Comparison of ENCODE assay signal across 1 cellular context in the genomic region with DNA sequence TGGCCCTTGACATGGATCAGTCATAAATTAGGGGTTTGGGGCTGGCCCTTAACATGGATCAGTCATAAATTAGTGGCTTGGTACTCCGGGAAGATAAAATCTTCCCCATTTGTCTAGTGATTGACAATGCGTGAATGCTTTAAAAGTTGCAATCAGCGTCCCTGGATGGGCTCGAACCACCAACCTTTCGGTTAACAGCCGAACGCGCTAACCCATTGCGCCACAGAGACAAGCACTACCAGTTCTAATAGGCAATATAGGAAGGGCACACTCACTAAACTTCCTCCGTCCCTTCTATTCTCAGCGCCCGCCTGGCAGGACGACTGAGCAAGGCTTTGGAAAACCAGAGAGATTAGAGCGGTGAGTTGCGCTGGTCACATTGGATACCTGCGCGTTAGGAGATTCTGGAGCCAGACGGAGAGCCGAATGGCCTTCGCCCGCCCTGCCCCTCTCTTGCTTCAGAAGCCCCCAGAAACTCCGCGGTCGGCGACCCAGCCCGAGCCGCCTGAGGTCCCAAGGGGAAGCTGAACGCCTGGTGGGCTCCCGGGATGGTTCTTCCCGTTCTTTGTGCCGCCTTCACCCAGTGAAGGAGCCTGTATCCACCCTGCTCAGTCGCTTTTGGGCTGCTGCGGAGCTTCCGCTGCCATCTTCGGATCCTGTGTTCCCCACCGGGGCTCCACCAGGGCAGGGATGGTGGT.
TF ChIP-seq lines count a peak whose summit lies in the region.

No MANE protein-coding gene starts in this region.

TF ChIP-seq in liver, 16 proteins besides CTCF, POLR2A, EP300 and RAD21 (continued from another document):
- TF ChIP-seq ATF3 (IDR thresholded peaks at IDR 0.05) = peak; percentile 98
- TF ChIP-seq RXRA (IDR thresholded peaks at IDR 0.05) = no peak
- peak in 1 of 2 donors; percentile 14 for TF ChIP-seq HNF4A (conservative IDR thresholded peaks at IDR 0.05)
- peak; percentile 25 for TF ChIP-seq SP1 (IDR thresholded peaks at IDR 0.05)
TF ChIP-seq in liver: peak in this region for 7.
